ENCODE assay signal across 24 cellular contexts in genomic region chr10:89655722-89656121, GRCh38.
"Had no signal": no experiment of that assay in that cellular context is flagged by ENCODE, and none has a peak within 500 bp of the region (broad histone marks: within the 10 kb centered on the region; RNA-seq: fewer than 3 reads in every experiment).

No MANE protein-coding gene starts in this region.

- H3K4me3 ChIP-seq: coronary artery, esophagus squamous epithelium, gastroesophageal sphincter, lower lobe of right lung, ovary, prostate gland, transverse colon had no signal

- H3K36me3 ChIP-seq: esophagus squamous epithelium, gastroesophageal sphincter, lower lobe of right lung, neutrophil, ovary, prostate gland, transverse colon had no signal

- H3K27me3 ChIP-seq: esophagus squamous epithelium, gastroesophageal sphincter, neutrophil, ovary, transverse colon had no signal

- FAIRE-seq: bronchial epithelial cell, TTC549, urothelium cell line had no signal

- H3K27ac Mint-ChIP-seq: activated naive CD4-positive, alpha-beta T cell treated with anti-CD3 and anti-CD28 coated beads, Interleukin-2, amount 10 ng/mL, durations not matched to agents 7 days and 5 days; activated T-cell treated with anti-CD3 and anti-CD28 coated beads, Interleukin-2, amount 50 U/mL, for 72 hours; naive thymus-derived CD8-positive, alpha-beta T cell; stimulated activated naive CD8-positive, alpha-beta T cell treated with anti-CD3 and anti-CD28 coated beads, Interleukin-15, Interleukin-2, amounts not matched to agents 100 ng/mL and 50 ng/mL, for 24 hours; T-cell had no signal

- DNase-seq: activated CD4-positive, alpha-beta T cell treated with anti-CD3 and anti-CD28 coated beads, Interleukin-2, amount 50 U/mL, for 48 hours; activated effector memory CD4-positive, alpha-beta T cell treated with anti-CD3 and anti-CD28 coated beads, Interleukin-2, amount 50 U/mL, for 16 hours; activated naive CD4-positive, alpha-beta T cell treated with anti-CD3 and anti-CD28 coated beads, Interleukin-2, amount 10 ng/mL, durations not matched to agents 7 days and 5 days; activated T-cell treated with anti-CD3 and anti-CD28 coated beads, Interleukin-2, amount 50 U/mL, for 72 hours; amygdala; cerebellar nuclear complex; esophagus squamous epithelium; head of caudate nucleus; islet precursor cell; left cardiac atrium; lower lobe of right lung; naive thymus-derived CD8-positive, alpha-beta T cell; ovary; stimulated activated CD4-positive, alpha-beta T cell treated with anti-CD3 and anti-CD28 coated beads, Interleukin-4, amount 100 ng/mL, for 24 hours; T-cell; transverse colon had no signal

- H3K27me3 Mint-ChIP-seq: stimulated activated naive CD8-positive, alpha-beta T cell treated with anti-CD3 and anti-CD28 coated beads, Interleukin-15, Interleukin-2, amounts not matched to agents 100 ng/mL and 50 ng/mL, for 24 hours had no signal

- H3K27ac ChIP-seq: coronary artery, esophagus squamous epithelium, gastroesophageal sphincter, lower lobe of right lung, neutrophil, ovary, prostate gland had no signal

- H3K4me1 ChIP-seq: esophagus squamous epithelium, gastroesophageal sphincter, lower lobe of right lung, prostate gland had no signal

- ATAC-seq: activated T-cell treated with anti-CD3 and anti-CD28 coated beads, Interleukin-2, amount 50 U/mL, for 72 hours; gastroesophageal sphincter; left cardiac atrium; lower lobe of right lung; naive thymus-derived CD8-positive, alpha-beta T cell; T-cell had no signal

- H3K36me3 Mint-ChIP-seq: activated naive CD4-positive, alpha-beta T cell treated with anti-CD3 and anti-CD28 coated beads, Interleukin-2, amount 10 ng/mL, durations not matched to agents 7 days and 5 days; T-cell had no signal

- H3K4me1 Mint-ChIP-seq: activated naive CD4-positive, alpha-beta T cell treated with anti-CD3 and anti-CD28 coated beads, Interleukin-2, amount 10 ng/mL, durations not matched to agents 7 days and 5 days had no signal

- H3K9me3 ChIP-seq: esophagus squamous epithelium, lower lobe of right lung, neutrophil, ovary, prostate gland, transverse colon had no signal

- H3K9me3 Mint-ChIP-seq: activated naive CD4-positive, alpha-beta T cell treated with anti-CD3 and anti-CD28 coated beads, Interleukin-2, amount 10 ng/mL, durations not matched to agents 7 days and 5 days; activated T-cell treated with anti-CD3 and anti-CD28 coated beads, Interleukin-2, amount 50 U/mL, for 72 hours had no signal

- H3K4me3 Mint-ChIP-seq: activated naive CD4-positive, alpha-beta T cell treated with anti-CD3 and anti-CD28 coated beads, Interleukin-2, amount 10 ng/mL, durations not matched to agents 7 days and 5 days; activated T-cell treated with anti-CD3 and anti-CD28 coated beads, Interleukin-2, amount 50 U/mL, for 72 hours; naive thymus-derived CD8-positive, alpha-beta T cell; stimulated activated naive CD8-positive, alpha-beta T cell treated with anti-CD3 and anti-CD28 coated beads, Interleukin-15, Interleukin-2, amounts not matched to agents 100 ng/mL and 50 ng/mL, for 24 hours; T-cell had no signal
